ENCODE assay signal across 10 cellular contexts in the genomic region with DNA sequence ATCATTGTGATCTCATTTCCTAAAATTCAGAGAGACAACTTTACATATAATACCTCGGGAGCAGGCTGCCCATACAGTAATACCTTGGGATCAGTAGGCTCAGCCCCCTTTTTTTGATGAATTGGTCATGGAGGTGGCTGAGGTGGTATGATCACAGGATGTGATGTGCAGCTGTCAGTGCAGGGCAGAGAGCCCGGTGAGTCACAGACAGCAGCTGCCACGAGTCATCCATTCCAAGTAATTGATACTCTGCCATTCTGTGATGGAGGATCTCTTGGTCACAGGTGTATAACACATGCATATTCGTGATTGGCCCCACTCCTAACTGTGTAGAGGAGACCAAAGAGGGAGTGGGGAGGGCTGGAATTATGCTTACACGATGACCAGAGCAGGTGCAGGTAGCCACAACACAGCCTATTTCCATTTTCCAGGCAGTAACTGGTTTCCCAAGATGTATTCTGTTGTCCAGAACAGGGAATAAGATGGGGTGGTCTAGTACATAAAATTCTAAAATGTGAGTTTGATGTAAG. TPM values are rescaled to one million over a fixed set of nuclear protein-coding genes. Genes with fewer than 3 reads are reported as not detected.
DNase-seq lines count a peak whose midpoint lies in the region; ATAC-seq and TF ChIP-seq lines count a peak whose summit lies in the region.
"Had no signal": no experiment of that assay in that cellular context is flagged by ENCODE, and none has a peak within 500 bp of the region (broad histone marks: within the 10 kb centered on the region; RNA-seq: fewer than 3 reads in every experiment).

No MANE protein-coding gene starts in this region.

- DNase-seq in activated T-cell treated with anti-CD3 and anti-CD28 coated beads for 4 hours (peak; percentile 9), NCI-H2171 (lab: John Stamatoyannopoulos, UW) (peak; percentile 82), HFFc6 (no peak), foreskin melanocyte (no peak)
- no peak for DNase-seq in activated T-cell treated with anti-CD3 and anti-CD28 coated beads, Interleukin-2, amount 50 U/mL, for 1 hour
- no peak for DNase-seq in stimulated activated effector memory CD8-positive, alpha-beta T cell treated with anti-CD3 and anti-CD28 coated beads, Interleukin-12 subunit alpha, Interleukin-12 subunit beta, amount 100 ng/mL, for 72 hours (ENCODE audit: low spot score in 2 of 2)
- DNase-seq: transverse colon had no signal

- H3K9me3 Mint-ChIP-seq in activated T-helper 17 cell treated with anti-CD3 and anti-CD28 coated beads, Interleukin-2, amount 50 U/mL, for 72 hours: no peaks in the 10 kb centered on the region
- no peaks in the 10 kb centered on the region for H3K9me3 Mint-ChIP-seq in stimulated activated effector memory CD8-positive, alpha-beta T cell treated with anti-CD3 and anti-CD28 coated beads, Interleukin-12 subunit alpha, Interleukin-12 subunit beta, amount 100 ng/mL, for 72 hours
- no peaks in the 10 kb centered on the region for H3K9me3 Mint-ChIP-seq in HFFc6
- H3K9me3 Mint-ChIP-seq: CD4-positive, CD25-positive, alpha-beta regulatory T cell had no signal

- ATAC-seq in activated T-helper 17 cell treated with anti-CD3 and anti-CD28 coated beads, Interleukin-2, amount 50 U/mL, for 72 hours (replicated peaks): peak; percentile 69
- peak; percentile 89 for ATAC-seq in stimulated activated effector memory CD8-positive, alpha-beta T cell treated with anti-CD3 and anti-CD28 coated beads, Interleukin-12 subunit alpha, Interleukin-12 subunit beta, amount 100 ng/mL, for 72 hours
- ATAC-seq in GM21528 (IDR thresholded peaks at IDR 0.05; ENCODE audit: low FRiP score, unreplicated experiment): no peak

- H3K4me1 Mint-ChIP-seq in activated T-helper 17 cell treated with anti-CD3 and anti-CD28 coated beads, Interleukin-2, amount 50 U/mL, for 72 hours: no peaks in the 10 kb centered on the region
- H3K4me1 Mint-ChIP-seq in stimulated activated effector memory CD8-positive, alpha-beta T cell treated with anti-CD3 and anti-CD28 coated beads, Interleukin-12 subunit alpha, Interleukin-12 subunit beta, amount 100 ng/mL, for 72 hours: no peaks in the 10 kb centered on the region
- H3K4me1 Mint-ChIP-seq in HFFc6 (ENCODE audit: low read depth): no peaks in the 10 kb centered on the region
- H3K4me1 Mint-ChIP-seq: CD4-positive, CD25-positive, alpha-beta regulatory T cell had no signal

- no peak overlapping the region for H3K4me3 Mint-ChIP-seq in activated T-helper 17 cell treated with anti-CD3 and anti-CD28 coated beads, Interleukin-2, amount 50 U/mL, for 72 hours
- H3K4me3 Mint-ChIP-seq in stimulated activated effector memory CD8-positive, alpha-beta T cell treated with anti-CD3 and anti-CD28 coated beads, Interleukin-12 subunit alpha, Interleukin-12 subunit beta, amount 100 ng/mL, for 72 hours: no peak overlapping the region
- no peak overlapping the region for H3K4me3 Mint-ChIP-seq in HFFc6
- H3K4me3 Mint-ChIP-seq: CD4-positive, CD25-positive, alpha-beta regulatory T cell had no signal

- peaks cover 4% of the 10 kb centered on the region for H3K27me3 Mint-ChIP-seq in activated T-helper 17 cell treated with anti-CD3 and anti-CD28 coated beads, Interleukin-2, amount 50 U/mL, for 72 hours
- peaks cover 13% of the 10 kb centered on the region for H3K27me3 Mint-ChIP-seq in HFFc6 (ENCODE audit: insufficient read depth)

- TF ChIP-seq CTCF in HFFc6 (IDR thresholded peaks at IDR 0.05): no peak

- no peaks in the 10 kb centered on the region for H3K36me3 Mint-ChIP-seq in activated T-helper 17 cell treated with anti-CD3 and anti-CD28 coated beads, Interleukin-2, amount 50 U/mL, for 72 hours (ENCODE audit: low read depth)
- no peaks in the 10 kb centered on the region for H3K36me3 Mint-ChIP-seq in stimulated activated effector memory CD8-positive, alpha-beta T cell treated with anti-CD3 and anti-CD28 coated beads, Interleukin-12 subunit alpha, Interleukin-12 subunit beta, amount 100 ng/mL, for 72 hours
- no peaks in the 10 kb centered on the region for H3K36me3 Mint-ChIP-seq in HFFc6 (ENCODE audit: low read depth)
- H3K36me3 Mint-ChIP-seq: CD4-positive, CD25-positive, alpha-beta regulatory T cell had no signal

- H3K27ac Mint-ChIP-seq in activated T-helper 17 cell treated with anti-CD3 and anti-CD28 coated beads, Interleukin-2, amount 50 U/mL, for 72 hours: no peak overlapping the region
- H3K27ac Mint-ChIP-seq in stimulated activated effector memory CD8-positive, alpha-beta T cell treated with anti-CD3 and anti-CD28 coated beads, Interleukin-12 subunit alpha, Interleukin-12 subunit beta, amount 100 ng/mL, for 72 hours: no peak overlapping the region
- no peak overlapping the region for H3K27ac Mint-ChIP-seq in HFFc6
- H3K27ac Mint-ChIP-seq: CD4-positive, CD25-positive, alpha-beta regulatory T cell had no signal

RNA-seq across cellular contexts. Expression of gene NRCAM, which starts 14.1 kb away (rescaled TPM):
- not detected for total RNA-seq in activated T-helper 17 cell treated with anti-CD3 and anti-CD28 coated beads, Interleukin-2, amount 50 U/mL, for 72 hours
- under 1 TPM; 0.27 to 0.51 (median 0.40) TPM for total RNA-seq in HFFc6 (2021; fragmentation: NEBNext Ultra II Directional; extraction: Animal tissue kit (Norgen Biotek cat#: 25700))
- total RNA-seq: CD4-positive, CD25-positive, alpha-beta regulatory T cell had no signal

Comparison
In these comparisons a context has a peak if more than half of its experiments do, and no peak if none do; other contexts are left out.
1. DNase-seq: peak in activated T-cell treated with anti-CD3 and anti-CD28 coated beads for 4 hours (single experiment) and NCI-H2171 (single experiment); none in activated T-cell treated with anti-CD3 and anti-CD28 coated beads, Interleukin-2, amount 50 U/mL, for 1 hour (single experiment), stimulated activated effector memory CD8-positive, alpha-beta T cell treated with anti-CD3 and anti-CD28 coated beads, Interleukin-12 subunit alpha, Interleukin-12 subunit beta, amount 100 ng/mL, for 72 hours (0 of 2), HFFc6 (single experiment) and foreskin melanocyte (single experiment).